Comparison of ENCODE assay signal across 1 cellular context in genomic region chr1:236489710-236490377, GRCh38.
TF ChIP-seq lines count a peak whose summit lies in the region.

No MANE protein-coding gene starts in this region.

TF ChIP-seq in HepG2, 621 proteins besides CTCF, POLR2A, EP300 and RAD21 (continued from another document and continues in another):
- TF ChIP-seq SNAPC4 (CRISPR knock-in tag; IDR thresholded peaks at IDR 0.05) (0 out of 2 replicates have a peak, but pooled peaks have one; percentile 6), HOXA7 (CRISPR knock-in tag; IDR thresholded peaks at IDR 0.05) (no peak), ZNF766 (CRISPR knock-in tag; IDR thresholded peaks at IDR 0.05; ENCODE audit: borderline replicate concordance) (no peak), E2F1 (CRISPR knock-in tag; IDR thresholded peaks at IDR 0.05) (no peak), ZMYM2 (CRISPR knock-in tag; IDR thresholded peaks at IDR 0.05) (peak; percentile 62; the same call in 1 of the 2 replicates), STAG1 (CRISPR knock-in tag; IDR thresholded peaks at IDR 0.05) (peak; percentile 57), CCDC6 (CRISPR knock-in tag; IDR thresholded peaks at IDR 0.05) (0 out of 2 replicates have a peak, but pooled peaks have one; percentile 6), REPIN1 (CRISPR knock-in tag; IDR thresholded peaks at IDR 0.05; ENCODE audit: borderline replicate concordance, low read depth) (no peak; the same call in 1 of the 2 replicates), ZEB1 (IDR thresholded peaks at IDR 0.05; ENCODE audit: insufficient replicate concordance, low read depth) (peak; percentile 9), ZNF121 (CRISPR knock-in tag; IDR thresholded peaks at IDR 0.05) (0 out of 2 replicates have a peak, but pooled peaks have one; percentile 8), TAF1 (CRISPR knock-in tag; IDR thresholded peaks at IDR 0.05) (peak; percentile 20; the same call in 1 of the 2 replicates), ZFX (CRISPR knock-in tag; IDR thresholded peaks at IDR 0.05; ENCODE audit: low read depth) (no peak), ZNF350 (CRISPR knock-in tag; IDR thresholded peaks at IDR 0.05; ENCODE audit: borderline replicate concordance, low read depth) (no peak), TCF7L2 (IDR thresholded peaks at IDR 0.05; ENCODE audit: low read depth, low read length) (no peak), E2F2 (CRISPR knock-in tag; IDR thresholded peaks at IDR 0.05; ENCODE audit: borderline replicate concordance) (no peak), TRAFD1 (CRISPR knock-in tag; IDR thresholded peaks at IDR 0.05; ENCODE audit: borderline replicate concordance) (0 out of 2 replicates have a peak, but pooled peaks have one; percentile 15), CREB1 (IDR thresholded peaks at IDR 0.05) (no peak), CREB1 (CRISPR knock-in tag; IDR thresholded peaks at IDR 0.05) (0 out of 2 replicates have a peak, but pooled peaks have one; percentile 33), ZNF644 (CRISPR knock-in tag; IDR thresholded peaks at IDR 0.05; ENCODE audit: low read depth) (peak; percentile 58; the same call in 1 of the 2 replicates), ZNF335 (CRISPR knock-in tag; IDR thresholded peaks at IDR 0.05) (no peak)
- TF ChIP-seq, protein P1, sequence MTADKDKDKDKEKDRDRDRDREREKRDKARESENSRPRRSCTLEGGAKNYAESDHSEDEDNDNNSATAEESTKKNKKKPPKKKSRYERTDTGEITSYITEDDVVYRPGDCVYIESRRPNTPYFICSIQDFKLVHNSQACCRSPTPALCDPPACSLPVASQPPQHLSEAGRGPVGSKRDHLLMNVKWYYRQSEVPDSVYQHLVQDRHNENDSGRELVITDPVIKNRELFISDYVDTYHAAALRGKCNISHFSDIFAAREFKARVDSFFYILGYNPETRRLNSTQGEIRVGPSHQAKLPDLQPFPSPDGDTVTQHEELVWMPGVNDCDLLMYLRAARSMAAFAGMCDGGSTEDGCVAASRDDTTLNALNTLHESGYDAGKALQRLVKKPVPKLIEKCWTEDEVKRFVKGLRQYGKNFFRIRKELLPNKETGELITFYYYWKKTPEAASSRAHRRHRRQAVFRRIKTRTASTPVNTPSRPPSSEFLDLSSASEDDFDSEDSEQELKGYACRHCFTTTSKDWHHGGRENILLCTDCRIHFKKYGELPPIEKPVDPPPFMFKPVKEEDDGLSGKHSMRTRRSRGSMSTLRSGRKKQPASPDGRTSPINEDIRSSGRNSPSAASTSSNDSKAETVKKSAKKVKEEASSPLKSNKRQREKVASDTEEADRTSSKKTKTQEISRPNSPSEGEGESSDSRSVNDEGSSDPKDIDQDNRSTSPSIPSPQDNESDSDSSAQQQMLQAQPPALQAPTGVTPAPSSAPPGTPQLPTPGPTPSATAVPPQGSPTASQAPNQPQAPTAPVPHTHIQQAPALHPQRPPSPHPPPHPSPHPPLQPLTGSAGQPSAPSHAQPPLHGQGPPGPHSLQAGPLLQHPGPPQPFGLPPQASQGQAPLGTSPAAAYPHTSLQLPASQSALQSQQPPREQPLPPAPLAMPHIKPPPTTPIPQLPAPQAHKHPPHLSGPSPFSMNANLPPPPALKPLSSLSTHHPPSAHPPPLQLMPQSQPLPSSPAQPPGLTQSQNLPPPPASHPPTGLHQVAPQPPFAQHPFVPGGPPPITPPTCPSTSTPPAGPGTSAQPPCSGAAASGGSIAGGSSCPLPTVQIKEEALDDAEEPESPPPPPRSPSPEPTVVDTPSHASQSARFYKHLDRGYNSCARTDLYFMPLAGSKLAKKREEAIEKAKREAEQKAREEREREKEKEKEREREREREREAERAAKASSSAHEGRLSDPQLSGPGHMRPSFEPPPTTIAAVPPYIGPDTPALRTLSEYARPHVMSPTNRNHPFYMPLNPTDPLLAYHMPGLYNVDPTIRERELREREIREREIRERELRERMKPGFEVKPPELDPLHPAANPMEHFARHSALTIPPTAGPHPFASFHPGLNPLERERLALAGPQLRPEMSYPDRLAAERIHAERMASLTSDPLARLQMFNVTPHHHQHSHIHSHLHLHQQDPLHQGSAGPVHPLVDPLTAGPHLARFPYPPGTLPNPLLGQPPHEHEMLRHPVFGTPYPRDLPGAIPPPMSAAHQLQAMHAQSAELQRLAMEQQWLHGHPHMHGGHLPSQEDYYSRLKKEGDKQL (CRISPR knock-in tag; IDR thresholded peaks at IDR 0.05; ENCODE audit: low read depth), result no peak
- TF ChIP-seq, protein P2, sequence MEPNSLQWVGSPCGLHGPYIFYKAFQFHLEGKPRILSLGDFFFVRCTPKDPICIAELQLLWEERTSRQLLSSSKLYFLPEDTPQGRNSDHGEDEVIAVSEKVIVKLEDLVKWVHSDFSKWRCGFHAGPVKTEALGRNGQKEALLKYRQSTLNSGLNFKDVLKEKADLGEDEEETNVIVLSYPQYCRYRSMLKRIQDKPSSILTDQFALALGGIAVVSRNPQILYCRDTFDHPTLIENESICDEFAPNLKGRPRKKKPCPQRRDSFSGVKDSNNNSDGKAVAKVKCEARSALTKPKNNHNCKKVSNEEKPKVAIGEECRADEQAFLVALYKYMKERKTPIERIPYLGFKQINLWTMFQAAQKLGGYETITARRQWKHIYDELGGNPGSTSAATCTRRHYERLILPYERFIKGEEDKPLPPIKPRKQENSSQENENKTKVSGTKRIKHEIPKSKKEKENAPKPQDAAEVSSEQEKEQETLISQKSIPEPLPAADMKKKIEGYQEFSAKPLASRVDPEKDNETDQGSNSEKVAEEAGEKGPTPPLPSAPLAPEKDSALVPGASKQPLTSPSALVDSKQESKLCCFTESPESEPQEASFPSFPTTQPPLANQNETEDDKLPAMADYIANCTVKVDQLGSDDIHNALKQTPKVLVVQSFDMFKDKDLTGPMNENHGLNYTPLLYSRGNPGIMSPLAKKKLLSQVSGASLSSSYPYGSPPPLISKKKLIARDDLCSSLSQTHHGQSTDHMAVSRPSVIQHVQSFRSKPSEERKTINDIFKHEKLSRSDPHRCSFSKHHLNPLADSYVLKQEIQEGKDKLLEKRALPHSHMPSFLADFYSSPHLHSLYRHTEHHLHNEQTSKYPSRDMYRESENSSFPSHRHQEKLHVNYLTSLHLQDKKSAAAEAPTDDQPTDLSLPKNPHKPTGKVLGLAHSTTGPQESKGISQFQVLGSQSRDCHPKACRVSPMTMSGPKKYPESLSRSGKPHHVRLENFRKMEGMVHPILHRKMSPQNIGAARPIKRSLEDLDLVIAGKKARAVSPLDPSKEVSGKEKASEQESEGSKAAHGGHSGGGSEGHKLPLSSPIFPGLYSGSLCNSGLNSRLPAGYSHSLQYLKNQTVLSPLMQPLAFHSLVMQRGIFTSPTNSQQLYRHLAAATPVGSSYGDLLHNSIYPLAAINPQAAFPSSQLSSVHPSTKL (CRISPR knock-in tag; IDR thresholded peaks at IDR 0.05), result peak; percentile 19; the same call in 1 of the 2 replicates
- TF ChIP-seq, protein P3, sequence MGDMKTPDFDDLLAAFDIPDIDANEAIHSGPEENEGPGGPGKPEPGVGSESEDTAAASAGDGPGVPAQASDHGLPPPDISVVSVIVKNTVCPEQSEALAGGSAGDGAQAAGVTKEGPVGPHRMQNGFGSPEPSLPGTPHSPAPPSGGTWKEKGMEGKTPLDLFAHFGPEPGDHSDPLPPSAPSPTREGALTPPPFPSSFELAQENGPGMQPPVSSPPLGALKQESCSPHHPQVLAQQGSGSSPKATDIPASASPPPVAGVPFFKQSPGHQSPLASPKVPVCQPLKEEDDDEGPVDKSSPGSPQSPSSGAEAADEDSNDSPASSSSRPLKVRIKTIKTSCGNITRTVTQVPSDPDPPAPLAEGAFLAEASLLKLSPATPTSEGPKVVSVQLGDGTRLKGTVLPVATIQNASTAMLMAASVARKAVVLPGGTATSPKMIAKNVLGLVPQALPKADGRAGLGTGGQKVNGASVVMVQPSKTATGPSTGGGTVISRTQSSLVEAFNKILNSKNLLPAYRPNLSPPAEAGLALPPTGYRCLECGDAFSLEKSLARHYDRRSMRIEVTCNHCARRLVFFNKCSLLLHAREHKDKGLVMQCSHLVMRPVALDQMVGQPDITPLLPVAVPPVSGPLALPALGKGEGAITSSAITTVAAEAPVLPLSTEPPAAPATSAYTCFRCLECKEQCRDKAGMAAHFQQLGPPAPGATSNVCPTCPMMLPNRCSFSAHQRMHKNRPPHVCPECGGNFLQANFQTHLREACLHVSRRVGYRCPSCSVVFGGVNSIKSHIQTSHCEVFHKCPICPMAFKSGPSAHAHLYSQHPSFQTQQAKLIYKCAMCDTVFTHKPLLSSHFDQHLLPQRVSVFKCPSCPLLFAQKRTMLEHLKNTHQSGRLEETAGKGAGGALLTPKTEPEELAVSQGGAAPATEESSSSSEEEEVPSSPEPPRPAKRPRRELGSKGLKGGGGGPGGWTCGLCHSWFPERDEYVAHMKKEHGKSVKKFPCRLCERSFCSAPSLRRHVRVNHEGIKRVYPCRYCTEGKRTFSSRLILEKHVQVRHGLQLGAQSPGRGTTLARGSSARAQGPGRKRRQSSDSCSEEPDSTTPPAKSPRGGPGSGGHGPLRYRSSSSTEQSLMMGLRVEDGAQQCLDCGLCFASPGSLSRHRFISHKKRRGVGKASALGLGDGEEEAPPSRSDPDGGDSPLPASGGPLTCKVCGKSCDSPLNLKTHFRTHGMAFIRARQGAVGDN (CRISPR knock-in tag; IDR thresholded peaks at IDR 0.05), result peak; percentile 24; the same call in 1 of the 2 replicates
- TF ChIP-seq, protein P4, sequence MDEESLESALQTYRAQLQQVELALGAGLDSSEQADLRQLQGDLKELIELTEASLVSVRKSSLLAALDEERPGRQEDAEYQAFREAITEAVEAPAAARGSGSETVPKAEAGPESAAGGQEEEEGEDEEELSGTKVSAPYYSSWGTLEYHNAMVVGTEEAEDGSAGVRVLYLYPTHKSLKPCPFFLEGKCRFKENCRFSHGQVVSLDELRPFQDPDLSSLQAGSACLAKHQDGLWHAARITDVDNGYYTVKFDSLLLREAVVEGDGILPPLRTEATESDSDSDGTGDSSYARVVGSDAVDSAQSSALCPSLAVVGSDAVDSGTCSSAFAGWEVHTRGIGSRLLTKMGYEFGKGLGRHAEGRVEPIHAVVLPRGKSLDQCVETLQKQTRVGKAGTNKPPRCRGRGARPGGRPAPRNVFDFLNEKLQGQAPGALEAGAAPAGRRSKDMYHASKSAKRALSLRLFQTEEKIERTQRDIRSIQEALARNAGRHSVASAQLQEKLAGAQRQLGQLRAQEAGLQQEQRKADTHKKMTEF (CRISPR knock-in tag; IDR thresholded peaks at IDR 0.05), result 0 out of 2 replicates have a peak, but pooled peaks have one; percentile 14
